19 cellular contexts compared by ENCODE assay signal in genomic region chr11:10436733-10437132, GRCh38. TPM values are rescaled to one million over a fixed set of nuclear protein-coding genes. Genes with fewer than 3 reads are reported as not detected.
DNase-seq lines count a peak whose midpoint lies in the region; ATAC-seq, FAIRE-seq and TF ChIP-seq lines count a peak whose summit lies in the region.
"Had no signal": no experiment of that assay in that cellular context is flagged by ENCODE, and none has a peak within 500 bp of the region (broad histone marks: within the 10 kb centered on the region; RNA-seq: fewer than 3 reads in every experiment).

No MANE protein-coding gene starts in this region.

- H3K4me3 ChIP-seq in HL-60 (replicated peaks; ENCODE audit: insufficient read depth, low read length) (no peak overlapping the region), kidney (ENCODE audit: low read length in 2 of 2) (no peak overlapping the region), brain microvascular endothelial cell (ENCODE audit: low read depth, low read length) (no peak overlapping the region)
- H3K4me3 ChIP-seq in naive thymus-derived CD4-positive, alpha-beta T cell (ENCODE audit: low read length): no peak overlapping the region
- H3K4me3 ChIP-seq: GM23248, PC-9, SJSA1 had no signal

- no peak for ATAC-seq in activated B cell treated with CpG ODN at 0.5 μM for 24 hours (ENCODE audit: low read depth)
- peak; percentile 70 for ATAC-seq in naive thymus-derived CD4-positive, alpha-beta T cell
- ATAC-seq: HepG2 had no signal

- no peaks in the 10 kb centered on the region for H3K36me3 ChIP-seq in naive thymus-derived CD4-positive, alpha-beta T cell (ENCODE audit: control insufficient read depth in 2 of 3, insufficient read depth in 3 of 3, low read length in 3 of 3)
- no peaks in the 10 kb centered on the region for H3K36me3 ChIP-seq in kidney (ENCODE audit: control insufficient read depth in 1 of 2, insufficient read depth in 2 of 2, low read length in 2 of 2)
- H3K36me3 ChIP-seq in brain microvascular endothelial cell (replicated peaks): no peaks in the 10 kb centered on the region
- H3K36me3 ChIP-seq: SJSA1 had no signal

- H3K27me3 Mint-ChIP-seq in activated B cell treated with CpG ODN at 0.5 μM for 24 hours: no peaks in the 10 kb centered on the region
- H3K27me3 Mint-ChIP-seq in naive thymus-derived CD4-positive, alpha-beta T cell: peaks cover 0 to 41% (median 0%) of the 10 kb centered on the region in 5 donors

- no peaks in the 10 kb centered on the region for H3K27me3 ChIP-seq in HL-60 (ENCODE audit: insufficient read depth, poor library complexity, severe bottlenecking)
- H3K27me3 ChIP-seq in naive thymus-derived CD4-positive, alpha-beta T cell (ENCODE audit: control insufficient read depth in 2 of 2, insufficient read depth in 2 of 2, low read length in 2 of 2): no peaks in the 10 kb centered on the region
- H3K27me3 ChIP-seq in brain microvascular endothelial cell (replicated peaks): no peaks in the 10 kb centered on the region

- no peak for DNase-seq in HL-60 (ENCODE audit: low read depth in 1 of 2, low spot score in 1 of 2)
- DNase-seq in activated B cell treated with CpG ODN at 0.5 μM for 24 hours: no peak
- no peak for DNase-seq in naive thymus-derived CD4-positive, alpha-beta T cell
- DNase-seq in kidney: no peak
- no peak for DNase-seq in NCI-H2171 (lab: John Stamatoyannopoulos, UW)
- no peak for DNase-seq in stimulated activated CD4-positive, alpha-beta T cell treated with anti-CD3 and anti-CD28 coated beads, Interleukin-2, amount 100 ng/mL, for 48 hours
- DNase-seq in brain microvascular endothelial cell: no peak
- DNase-seq: CD4-positive, CD25-positive, alpha-beta regulatory T cell; GM23248; H7; NCI-H1105 treated with DMSO at 0.1 percent for 48 hours; NCI-H146; NCI-H1930; NCI-H526 treated with DMSO at 0.1 percent for 48 hours; PC-9; Right ventricle myocardium superior; RPMI8226 had no signal

- POLR2A ChIA-PET in activated B cell treated with CpG ODN at 0.5 μM for 24 hours (lab: Charles Lee): interaction anchor here (1.1 to 2.1 kb wide), 2 partner anchors 15 to 23 kb away, joined by 4 to 6 read pairs; no protein-coding TSS in a partner anchor
- POLR2A ChIA-PET in naive thymus-derived CD4-positive, alpha-beta T cell (lab: Charles Lee): interaction anchor here (0.9 to 1.0 kb wide), 2 partner anchors 9 to 27 kb away, joined by 3 read pairs; no protein-coding TSS in a partner anchor

- no peaks in the 10 kb centered on the region for H3K36me3 Mint-ChIP-seq in activated B cell treated with CpG ODN at 0.5 μM for 24 hours (ENCODE audit: low read depth)
- H3K36me3 Mint-ChIP-seq in naive thymus-derived CD4-positive, alpha-beta T cell: no peaks in the 10 kb centered on the region
- H3K36me3 Mint-ChIP-seq: CD4-positive, CD25-positive, alpha-beta regulatory T cell had no signal

- no peak overlapping the region for H3K9ac ChIP-seq in kidney (ENCODE audit: low read length in 2 of 2)
- H3K9ac ChIP-seq: GM23248 had no signal

- peaks cover 2% of the 10 kb centered on the region for H3K9me3 Mint-ChIP-seq in activated B cell treated with CpG ODN at 0.5 μM for 24 hours
- H3K9me3 Mint-ChIP-seq in naive thymus-derived CD4-positive, alpha-beta T cell: peaks cover 0 to 11% (median 0%) of the 10 kb centered on the region in 11 donors

- peaks cover 28% of the 10 kb centered on the region for H3K4me1 Mint-ChIP-seq in activated B cell treated with CpG ODN at 0.5 μM for 24 hours
- H3K4me1 Mint-ChIP-seq in naive thymus-derived CD4-positive, alpha-beta T cell: peaks cover 3 to 10% (median 8%) of the 10 kb centered on the region in 7 donors
- H3K4me1 Mint-ChIP-seq: CD4-positive, CD25-positive, alpha-beta regulatory T cell had no signal

- H3K27ac ChIP-seq in HL-60 (replicated peaks) (peak overlapping the region; percentile 90), kidney (ENCODE audit: low read depth in 2 of 2, low read length in 2 of 2) (no peak overlapping the region), brain microvascular endothelial cell (no peak overlapping the region)
- no peak overlapping the region for H3K27ac ChIP-seq in naive thymus-derived CD4-positive, alpha-beta T cell (ENCODE audit: low read depth, low read length)
- H3K27ac ChIP-seq: GM23248, PC-9, SJSA1 had no signal

- H3K4me1 ChIP-seq in naive thymus-derived CD4-positive, alpha-beta T cell (ENCODE audit: control insufficient read depth in 2 of 2, insufficient read depth in 2 of 2, low read length in 2 of 2): peaks cover 2% of the 10 kb centered on the region in 2 donors
- no peaks in the 10 kb centered on the region for H3K4me1 ChIP-seq in kidney (ENCODE audit: control insufficient read depth in 1 of 2, insufficient read depth in 1 of 2, low read depth in 1 of 2, low read length in 2 of 2)
- H3K4me1 ChIP-seq: SJSA1 had no signal

- in situ Hi-C loops in brain microvascular endothelial cell (cut with HindIII; ENCODE audit: low pct_ligation_motif_present, low sequenced_read_pairs): no loop called here

- H3K27ac Mint-ChIP-seq in activated B cell treated with CpG ODN at 0.5 μM for 24 hours: peak overlapping the region; percentile 68
- peak overlapping the region in 1 of 9 donors; percentile 28 for H3K27ac Mint-ChIP-seq in naive thymus-derived CD4-positive, alpha-beta T cell
- H3K27ac Mint-ChIP-seq: CD4-positive, CD25-positive, alpha-beta regulatory T cell had no signal

- no peak for FAIRE-seq in kidney (lab: Jason Lieb, UNC)
- FAIRE-seq: HepG2 had no signal

- CTCF ChIA-PET in activated B cell treated with CpG ODN at 0.5 μM for 24 hours (lab: Charles Lee): interaction anchor here (2.0 kb wide), 1 partner anchor 23 kb away, joined by 12 read pairs; no protein-coding TSS in a partner anchor
- CTCF ChIA-PET in naive thymus-derived CD4-positive, alpha-beta T cell (lab: Charles Lee): no interaction called here

- intact Hi-C loops in activated B cell treated with CpG ODN at 0.5 μM for 24 hours (cut with micrococcal nuclease) (loop anchor here (2.0 kb wide), 1 partner anchor 14 kb away; no protein-coding TSS in a partner anchor), kidney (cut with DNase I) (no loop called here)
- intact Hi-C loops in naive thymus-derived CD4-positive, alpha-beta T cell (cut with micrococcal nuclease): no loop called here

- H3K9me3 ChIP-seq in naive thymus-derived CD4-positive, alpha-beta T cell (ENCODE audit: control insufficient read depth in 2 of 3, low read length in 3 of 3): no peaks in the 10 kb centered on the region
- H3K9me3 ChIP-seq in kidney (ENCODE audit: control insufficient read depth in 1 of 2, low read length in 2 of 2): peaks cover 0 to 3% of the 10 kb centered on the region in 2 donors

- TF ChIP-seq CTCF in HL-60 (IDR thresholded peaks at IDR 0.05; ENCODE audit: insufficient read depth, low read length) (no peak), activated B cell treated with CpG ODN at 0.5 μM for 24 hours (IDR thresholded peaks at IDR 0.05) (no peak), kidney (IDR thresholded peaks at IDR 0.05; ENCODE audit: borderline replicate concordance, extremely low read depth, insufficient read depth) (no peak), brain microvascular endothelial cell (IDR thresholded peaks at IDR 0.05; ENCODE audit: low read depth, low read length, missing control alignments) (no peak)

- H3K4me3 Mint-ChIP-seq in activated B cell treated with CpG ODN at 0.5 μM for 24 hours: no peak overlapping the region
- H3K4me3 Mint-ChIP-seq in naive thymus-derived CD4-positive, alpha-beta T cell: no peak overlapping the region
- H3K4me3 Mint-ChIP-seq: CD4-positive, CD25-positive, alpha-beta regulatory T cell had no signal

RNA-seq across cellular contexts. Expression of gene AMPD3, which starts 18.3 kb away (rescaled TPM):
- 99.5 and 116 TPM in 2 replicates for total RNA-seq in activated B cell treated with CpG ODN at 0.5 μM for 24 hours
- 10 to 100 TPM; 23.9 to 35.1 (median 30.4) TPM for total RNA-seq in naive thymus-derived CD4-positive, alpha-beta T cell
- 10 to 100 TPM; 12.9 to 17.8 TPM for polyA plus RNA-seq in naive thymus-derived CD4-positive, alpha-beta T cell
- 16.5 TPM for total RNA-seq in kidney
- 8.4 TPM for polyA plus RNA-seq in kidney (ENCODE audit: insufficient read depth, low read depth, low replicate concordance)
